ENCODE assay signal across 13 cellular contexts in genomic region chr1:156117414-156118174, GRCh38. TPM values are rescaled to one million over a fixed set of nuclear protein-coding genes. Genes with fewer than 3 reads are reported as not detected.
DNase-seq lines count a peak whose midpoint lies in the region; ATAC-seq and TF ChIP-seq lines count a peak whose summit lies in the region.
"Had no signal": no experiment of that assay in that cellular context is flagged by ENCODE, and none has a peak within 500 bp of the region (broad histone marks: within the 10 kb centered on the region; RNA-seq: fewer than 3 reads in every experiment).

No MANE protein-coding gene starts in this region.

- peaks cover 6 to 28% of the 10 kb centered on the region in 2 donors for H3K27me3 Mint-ChIP-seq in natural killer cell (ENCODE audit: low read depth in 2 of 2)
- H3K27me3 Mint-ChIP-seq in natural killer cell treated with Interleukin-12 subunit alpha and Interleukin-12 subunit beta and Interleukin-15 and Interleukin-18, amount 100 ng/mL, for 72 hours, result peaks cover 17 to 29% of the 10 kb centered on the region in 2 donors
- H3K27me3 Mint-ChIP-seq in dendritic cell treated with granulocyte-macrophage colony-stimulating factor and Interleukin-4, amounts not matched to agents 40 ng/mL and 50 ng/mL, for 4 days, result peaks cover 3% of the 10 kb centered on the region

- ATAC-seq in natural killer cell, result no peak
- no peak for ATAC-seq in natural killer cell treated with Interleukin-12 subunit alpha and Interleukin-12 subunit beta and Interleukin-15 and Interleukin-18, amount 100 ng/mL, for 72 hours
- ATAC-seq in HG03108 (IDR thresholded peaks at IDR 0.05; ENCODE audit: unreplicated experiment), result no peak
- ATAC-seq: CD8-positive, alpha-beta T cell had no signal

- H3K4me3 Mint-ChIP-seq in natural killer cell, result peak overlapping the region; percentile 17
- H3K4me3 Mint-ChIP-seq in natural killer cell treated with Interleukin-12 subunit alpha and Interleukin-12 subunit beta and Interleukin-15 and Interleukin-18, amount 100 ng/mL, for 72 hours, result no peak overlapping the region
- peak overlapping the region; percentile 63 for H3K4me3 Mint-ChIP-seq in dendritic cell treated with granulocyte-macrophage colony-stimulating factor and Interleukin-4, amounts not matched to agents 40 ng/mL and 50 ng/mL, for 4 days
- H3K4me3 Mint-ChIP-seq: CD8-positive, alpha-beta T cell had no signal

- H3K36me3 Mint-ChIP-seq in natural killer cell, result no peaks in the 10 kb centered on the region
- no peaks in the 10 kb centered on the region for H3K36me3 Mint-ChIP-seq in natural killer cell treated with Interleukin-12 subunit alpha and Interleukin-12 subunit beta and Interleukin-15 and Interleukin-18, amount 100 ng/mL, for 72 hours
- peaks cover 72% of the 10 kb centered on the region for H3K36me3 Mint-ChIP-seq in dendritic cell treated with granulocyte-macrophage colony-stimulating factor and Interleukin-4, amounts not matched to agents 40 ng/mL and 50 ng/mL, for 4 days (ENCODE audit: low read depth)

- peak overlapping the region; percentile 25 to 100 for H3K4me3 ChIP-seq in muscle layer of colon (ENCODE audit: low read depth in 1 of 2, low read length in 2 of 2)
- H3K4me3 ChIP-seq: neural progenitor cell had no signal

- H3K27me3 ChIP-seq in muscle layer of colon (ENCODE audit: control insufficient read depth in 1 of 2, insufficient read depth in 2 of 2, low read length in 2 of 2), result no peaks in the 10 kb centered on the region

- peaks cover 58% of the 10 kb centered on the region for H3K4me1 ChIP-seq in muscle layer of colon (ENCODE audit: insufficient read depth, low read length)

- H3K9me3 ChIP-seq in muscle layer of colon (ENCODE audit: low read length), result no peaks in the 10 kb centered on the region

- peak overlapping the region; percentile 90 for H3K27ac ChIP-seq in muscle layer of colon (ENCODE audit: low read depth, low read length)
- H3K27ac ChIP-seq: neural progenitor cell, VCaP had no signal

- peaks cover 21% of the 10 kb centered on the region for H3K36me3 ChIP-seq in muscle layer of colon (ENCODE audit: insufficient read depth, low read length)
- H3K36me3 ChIP-seq: neural progenitor cell had no signal

- DNase-seq in natural killer cell (no peak), DMS53 (lab: John Stamatoyannopoulos, UW) (no peak), C1 segment of cervical spinal cord (lab: John Stamatoyannopoulos, UW) (no peak), AG08395 (ENCODE audit: low spot score) (no peak)
- no peak for DNase-seq in natural killer cell treated with Interleukin-12 subunit alpha and Interleukin-12 subunit beta and Interleukin-15 and Interleukin-18, amount 100 ng/mL, for 72 hours (ENCODE audit: low spot score)
- DNase-seq: CD8-positive, alpha-beta T cell; cerebellar nuclear complex; NCI-H2107 had no signal

- peaks cover 20 to 39% of the 10 kb centered on the region in 2 donors for H3K4me1 Mint-ChIP-seq in natural killer cell
- H3K4me1 Mint-ChIP-seq in natural killer cell treated with Interleukin-12 subunit alpha and Interleukin-12 subunit beta and Interleukin-15 and Interleukin-18, amount 100 ng/mL, for 72 hours (ENCODE audit: low read depth in 2 of 2), result peaks cover 28 to 42% of the 10 kb centered on the region in 2 donors
- H3K4me1 Mint-ChIP-seq in dendritic cell treated with granulocyte-macrophage colony-stimulating factor and Interleukin-4, amounts not matched to agents 40 ng/mL and 50 ng/mL, for 4 days (ENCODE audit: low read depth), result peaks cover 80% of the 10 kb centered on the region

- intact Hi-C loops in natural killer cell (cut with micrococcal nuclease), result no loop called here
- intact Hi-C loops in dendritic cell treated with granulocyte-macrophage colony-stimulating factor and Interleukin-4, amounts not matched to agents 40 ng/mL and 50 ng/mL, for 4 days (cut with micrococcal nuclease), result no loop called here

- peak overlapping the region; percentile 70 for H3K9ac ChIP-seq in muscle layer of colon (ENCODE audit: low read length)
- H3K9ac ChIP-seq: neural progenitor cell had no signal

- H3K9me3 Mint-ChIP-seq in natural killer cell, result no peaks in the 10 kb centered on the region
- no peaks in the 10 kb centered on the region for H3K9me3 Mint-ChIP-seq in natural killer cell treated with Interleukin-12 subunit alpha and Interleukin-12 subunit beta and Interleukin-15 and Interleukin-18, amount 100 ng/mL, for 72 hours
- no peaks in the 10 kb centered on the region for H3K9me3 Mint-ChIP-seq in dendritic cell treated with granulocyte-macrophage colony-stimulating factor and Interleukin-4, amounts not matched to agents 40 ng/mL and 50 ng/mL, for 4 days
- H3K9me3 Mint-ChIP-seq: CD8-positive, alpha-beta T cell; neural progenitor cell had no signal

- TF ChIP-seq CTCF in natural killer cell (IDR thresholded peaks at IDR 0.05), result no peak

- H3K27ac Mint-ChIP-seq in natural killer cell, result no peak overlapping the region
- no peak overlapping the region for H3K27ac Mint-ChIP-seq in natural killer cell treated with Interleukin-12 subunit alpha and Interleukin-12 subunit beta and Interleukin-15 and Interleukin-18, amount 100 ng/mL, for 72 hours
- H3K27ac Mint-ChIP-seq in dendritic cell treated with granulocyte-macrophage colony-stimulating factor and Interleukin-4, amounts not matched to agents 40 ng/mL and 50 ng/mL, for 4 days, result peak overlapping the region; percentile 86
- H3K27ac Mint-ChIP-seq: CD8-positive, alpha-beta T cell; neural progenitor cell had no signal

RNA-seq across cellular contexts. Expression of gene LMNA, which starts 3.1 kb away (rescaled TPM):
- total RNA-seq in natural killer cell, result 100 to 1,000 TPM; 201 to 504 (median 273) TPM
- total RNA-seq in natural killer cell treated with Interleukin-12 subunit alpha and Interleukin-12 subunit beta and Interleukin-15 and Interleukin-18, amount 100 ng/mL, for 72 hours, result 10 to 100 TPM; 21.4 to 67.6 TPM

RNA-seq across cellular contexts. Expression of gene MEX3A, which starts 35.3 kb away (rescaled TPM):
- total RNA-seq in natural killer cell, result under 1 TPM; 0.05 to 0.16 (median 0.14) TPM
- under 1 TPM; 0.06 to 0.07 TPM for total RNA-seq in natural killer cell treated with Interleukin-12 subunit alpha and Interleukin-12 subunit beta and Interleukin-15 and Interleukin-18, amount 100 ng/mL, for 72 hours

RNA-seq across cellular contexts. Expression of gene SEMA4A, which starts 35.8 kb away (rescaled TPM):
- 10 to 100 TPM in 1 of 3 donors, 1 to 10 TPM in 2; 2.6 to 13.0 (median 7.0) TPM for total RNA-seq in natural killer cell
- 10 to 100 TPM in 1 of 2 donors, 1 to 10 TPM in 1; 3.9 to 16.6 TPM for total RNA-seq in natural killer cell treated with Interleukin-12 subunit alpha and Interleukin-12 subunit beta and Interleukin-15 and Interleukin-18, amount 100 ng/mL, for 72 hours

RNA-seq across cellular contexts. Expression of gene RAB25, which starts 56.6 kb away (rescaled TPM):
- total RNA-seq in natural killer cell, result under 1 TPM in 1 of 3 donors, not detected in 2; 0.82 TPM
- total RNA-seq in natural killer cell treated with Interleukin-12 subunit alpha and Interleukin-12 subunit beta and Interleukin-15 and Interleukin-18, amount 100 ng/mL, for 72 hours, result not detected
